24 cellular contexts compared by ENCODE assay signal in genomic region chr17:9728564-9728963, GRCh38.
"Had no signal": no experiment of that assay in that cellular context is flagged by ENCODE, and none has a peak within 500 bp of the region (broad histone marks: within the 10 kb centered on the region; RNA-seq: fewer than 3 reads in every experiment).

No MANE protein-coding gene starts in this region.

- H3K27ac ChIP-seq: brain microvascular endothelial cell, RWPE1, SJCRH30, WERI-Rb-1 had no signal

- ATAC-seq: activated CD8-positive, alpha-beta memory T cell treated with anti-CD3 and anti-CD28 coated beads, Interleukin-2, amount 10 ng/mL, durations not matched to agents 7 days and 5 days; activated T-cell treated with anti-CD3 and anti-CD28 coated beads, Interleukin-2, amount 50 U/mL, for 72 hours; activated T-helper 17 cell treated with anti-CD3 and anti-CD28 coated beads, Interleukin-2, amount 50 U/mL, for 72 hours had no signal

- H3K4me3 ChIP-seq: MG63, SJCRH30 had no signal

- DNase-seq: activated CD4-positive, alpha-beta T cell treated with anti-CD3 and anti-CD28 coated beads for 1 hour; activated CD4-positive, CD25-positive, alpha-beta regulatory T cell; activated CD8-positive, alpha-beta memory T cell treated with anti-CD3 and anti-CD28 coated beads for 24 hours; activated CD8-positive, alpha-beta memory T cell treated with anti-CD3 and anti-CD28 coated beads, Interleukin-2, amount 10 ng/mL, durations not matched to agents 7 days and 5 days; activated CD8-positive, alpha-beta memory T cell treated with anti-CD3 and anti-CD28 coated beads, Interleukin-2, amount 50 U/mL, for 48 hours; activated effector memory CD4-positive, alpha-beta T cell treated with anti-CD3 and anti-CD28 coated beads, Interleukin-2, amount 50 U/mL, for 16 hours; activated naive CD4-positive, alpha-beta T cell; activated naive CD4-positive, alpha-beta T cell treated with anti-CD3 and anti-CD28 coated beads, Interleukin-2, amount 50 U/mL, for 16 hours; activated naive CD8-positive, alpha-beta T cell treated with anti-CD3 and anti-CD28 coated beads for 36 hours; amniotic stem cell; aorta; brain microvascular endothelial cell; KG1; MG63; NCI-H1092; NCI-H1436 treated with DMSO at 0.1 percent for 48 hours; NCI-H2029; NCI-H524 treated with DMSO at 0.1 percent for 48 hours; T1000; WERI-Rb-1 had no signal

- H3K4me1 ChIP-seq: SJCRH30 had no signal

- H3K36me3 ChIP-seq: brain microvascular endothelial cell, MG63, SJCRH30, WERI-Rb-1 had no signal

- H3K9me3 ChIP-seq: MG63, SJCRH30 had no signal

- H3K27me3 ChIP-seq: brain microvascular endothelial cell, SJCRH30 had no signal
